9 cellular contexts compared by ENCODE assay signal in the genomic region with DNA sequence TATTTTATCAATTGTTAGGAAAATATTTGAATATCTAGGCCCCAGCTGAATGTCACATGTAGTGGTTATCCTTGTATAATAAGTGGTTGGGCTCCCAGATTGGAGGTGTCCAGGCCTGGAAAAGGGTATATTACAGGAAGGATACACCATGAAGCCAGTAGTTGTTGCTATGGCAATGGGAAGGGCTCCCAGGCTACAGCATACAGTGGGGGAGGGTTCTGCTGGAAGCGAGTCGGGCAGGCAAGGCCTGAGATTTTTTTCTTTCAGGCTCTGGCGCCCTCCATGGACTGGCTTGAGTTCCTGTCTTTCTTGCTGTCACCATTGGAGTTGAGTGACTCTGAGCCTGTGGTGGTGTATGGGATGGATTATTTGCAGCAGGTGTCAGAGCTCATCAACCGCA. TPM values are rescaled to one million over a fixed set of nuclear protein-coding genes. Genes with fewer than 3 reads are reported as not detected.
DNase-seq lines count a peak whose midpoint lies in the region; ATAC-seq, FAIRE-seq and TF ChIP-seq lines count a peak whose summit lies in the region.
"Had no signal": no experiment of that assay in that cellular context is flagged by ENCODE, and none has a peak within 500 bp of the region (broad histone marks: within the 10 kb centered on the region; RNA-seq: fewer than 3 reads in every experiment).

No MANE protein-coding gene starts in this region.

- no peaks in the 10 kb centered on the region for H3K36me3 Mint-ChIP-seq in activated CD4-positive, alpha-beta T cell treated with anti-CD3 and anti-CD28 coated beads, Interleukin-2, amount 10 ng/mL, durations not matched to agents 7 days and 5 days (ENCODE audit: low read depth)

- CTCF ChIA-PET in A549 (lab: Yijun Ruan, JAX), result interaction anchor here (0.6 to 4.5 kb wide), 11 partner anchors 10 to 399 kb away, joined by 3 to 24 read pairs (median 3); partner anchors contain the start of genes EEF1AKMT4 and VWA5B2
- CTCF ChIA-PET in activated CD4-positive, alpha-beta T cell treated with anti-CD3 and anti-CD28 coated beads, Interleukin-2, amount 10 ng/mL, durations not matched to agents 7 days and 5 days (lab: Charles Lee), result interaction anchor here (0.5 to 1.6 kb wide), 3 partner anchors 57 to 256 kb away, joined by 3 to 5 read pairs (median 4); no protein-coding TSS in a partner anchor

- peaks cover 4% of the 10 kb centered on the region for H3K4me1 Mint-ChIP-seq in activated CD4-positive, alpha-beta T cell treated with anti-CD3 and anti-CD28 coated beads, Interleukin-2, amount 10 ng/mL, durations not matched to agents 7 days and 5 days

- no peak for FAIRE-seq in A549 (lab: Jason Lieb, UNC)

- no peak overlapping the region for H3K4me2 ChIP-seq in A549

- TF ChIP-seq CTCF in A549 (IDR thresholded peaks at IDR 0.05) (peak; percentile 26; the same call in 2 of the 3 replicates), GM12872 (IDR thresholded peaks at IDR 0.05; ENCODE audit: insufficient read depth, low read depth, low read length) (peak; percentile 40; the same call in 2 of the 3 replicates)

- no peak overlapping the region for H3K4me3 ChIP-seq in A549

- POLR2A ChIA-PET in A549 (lab: Yijun Ruan, JAX), result no interaction called here
- POLR2A ChIA-PET in activated CD4-positive, alpha-beta T cell treated with anti-CD3 and anti-CD28 coated beads, Interleukin-2, amount 10 ng/mL, durations not matched to agents 7 days and 5 days (lab: Charles Lee), result no interaction called here

- no peak overlapping the region for H3K4me3 Mint-ChIP-seq in activated CD4-positive, alpha-beta T cell treated with anti-CD3 and anti-CD28 coated beads, Interleukin-2, amount 10 ng/mL, durations not matched to agents 7 days and 5 days
- H3K4me3 Mint-ChIP-seq: dendritic cell treated with granulocyte-macrophage colony-stimulating factor and Interleukin-4, amounts not matched to agents 40 ng/mL and 50 ng/mL, for 4 days had no signal

- WGBS in A549 (ENCODE audit: missing lambda C conversion rate), result 4% methylated on average over 4 of the region's 4 CpGs

- H3K9me3 ChIP-seq in A549, result no peaks in the 10 kb centered on the region

- ATAC-seq in A549 (peak; percentile 79 to 86), GM21367 (IDR thresholded peaks at IDR 0.05; ENCODE audit: unreplicated experiment) (no peak)

- no peaks in the 10 kb centered on the region for H3K4me1 ChIP-seq in A549

- peaks cover 7% of the 10 kb centered on the region for H3K27me3 Mint-ChIP-seq in activated CD4-positive, alpha-beta T cell treated with anti-CD3 and anti-CD28 coated beads, Interleukin-2, amount 10 ng/mL, durations not matched to agents 7 days and 5 days

- H3K27ac Mint-ChIP-seq in activated CD4-positive, alpha-beta T cell treated with anti-CD3 and anti-CD28 coated beads, Interleukin-2, amount 10 ng/mL, durations not matched to agents 7 days and 5 days, result no peak overlapping the region
- H3K27ac Mint-ChIP-seq: dendritic cell treated with granulocyte-macrophage colony-stimulating factor and Interleukin-4, amounts not matched to agents 40 ng/mL and 50 ng/mL, for 4 days had no signal

- DNase-seq in A549 (ENCODE audit: low read depth in 1 of 2, low spot score in 1 of 2) (peak; percentile 71 to 78), NCI-H2107 treated with DMSO at 0.1 percent for 48 hours (lab: John Stamatoyannopoulos, UW; ENCODE audit: unreplicated experiment) (peak; percentile 91), globus pallidus (ENCODE audit: low spot score) (peak; percentile 46), retina (peak; percentile 53), GOT3 (lab: John Stamatoyannopoulos, UW) (no peak)
- DNase-seq in activated CD4-positive, alpha-beta T cell treated with anti-CD3 and anti-CD28 coated beads, Interleukin-2, amount 10 ng/mL, durations not matched to agents 7 days and 5 days, result peak; percentile 38

- no peak for TF ChIP-seq EP300 in A549 (IDR thresholded peaks at IDR 0.05)

- no peak overlapping the region for H3K27ac ChIP-seq in A549

- no peak for TF ChIP-seq POLR2A in A549 (IDR thresholded peaks at IDR 0.05; ENCODE audit: low read length)

- peak; percentile 39 to 67; a peak in 4 of 5 replicates for TF ChIP-seq RAD21 in A549 (conservative IDR thresholded peaks at IDR 0.05 in 1 of 2, IDR thresholded peaks at IDR 0.05 in 1 of 2)

- no peaks in the 10 kb centered on the region for H3K9me3 Mint-ChIP-seq in activated CD4-positive, alpha-beta T cell treated with anti-CD3 and anti-CD28 coated beads, Interleukin-2, amount 10 ng/mL, durations not matched to agents 7 days and 5 days
- H3K9me3 Mint-ChIP-seq: dendritic cell treated with granulocyte-macrophage colony-stimulating factor and Interleukin-4, amounts not matched to agents 40 ng/mL and 50 ng/mL, for 4 days had no signal

TF ChIP-seq in A549, 52 proteins besides CTCF, POLR2A, EP300 and RAD21:
- TF ChIP-seq ZFP36 (IDR thresholded peaks at IDR 0.05; ENCODE audit: borderline replicate concordance, partially characterized antibody) (no peak), MAFK (IDR thresholded peaks at IDR 0.05; ENCODE audit: partially characterized antibody) (no peak), RARB (CRISPR knock-in tag; IDR thresholded peaks at IDR 0.05) (no peak), CHD2 (IDR thresholded peaks at IDR 0.05; ENCODE audit: low read length, partially characterized antibody) (no peak), TFCP2L1 (CRISPR knock-in tag; IDR thresholded peaks at IDR 0.05) (no peak), HEYL (CRISPR knock-in tag; IDR thresholded peaks at IDR 0.05) (no peak), TP53 (CRISPR knock-in tag; IDR thresholded peaks at IDR 0.05) (no peak), PHF8 (IDR thresholded peaks at IDR 0.05; ENCODE audit: borderline replicate concordance, low read depth) (no peak), ESRRA (IDR thresholded peaks at IDR 0.05; ENCODE audit: borderline replicate concordance, low read length) (no peak), ZC3H11A (IDR thresholded peaks at IDR 0.05) (no peak), MYC (IDR thresholded peaks at IDR 0.05; ENCODE audit: borderline replicate concordance, low read length) (no peak), ZNF302 (CRISPR knock-in tag; IDR thresholded peaks at IDR 0.05) (no peak)
- TF ChIP-seq, protein P1, sequence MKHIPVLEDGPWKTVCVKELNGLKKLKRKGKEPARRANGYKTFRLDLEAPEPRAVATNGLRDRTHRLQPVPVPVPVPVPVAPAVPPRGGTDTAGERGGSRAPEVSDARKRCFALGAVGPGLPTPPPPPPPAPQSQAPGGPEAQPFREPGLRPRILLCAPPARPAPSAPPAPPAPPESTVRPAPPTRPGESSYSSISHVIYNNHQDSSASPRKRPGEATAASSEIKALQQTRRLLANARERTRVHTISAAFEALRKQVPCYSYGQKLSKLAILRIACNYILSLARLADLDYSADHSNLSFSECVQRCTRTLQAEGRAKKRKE (CRISPR knock-in tag; IDR thresholded peaks at IDR 0.05; ENCODE audit: low read depth), result no peak

RNA-seq across cellular contexts. Expression of gene ECE2, which starts 8.9 kb away (rescaled TPM):
- not detected in 2 replicates for polyA plus RNA-seq in A549 (2011; rRNA removed)
- not detected in 2 replicates for polyA plus RNA-seq in A549 (2012; cell fraction: cytosol; rRNA removed)
- polyA plus RNA-seq in A549 (2012; cell fraction: nucleus; rRNA removed), result not detected in 2 replicates
- polyA plus RNA-seq in A549 (2017; fragmentation: RNase III; extraction: RNeasy Plus Mini Kit Qiagen cat#74134 plus additional on column Dnase treatment), result not detected in 3 replicates
- not detected in 2 replicates for polyA minus RNA-seq in A549 (2011; rRNA and poly(A)+ RNA removed)
- total RNA-seq in activated CD4-positive, alpha-beta T cell treated with anti-CD3 and anti-CD28 coated beads, Interleukin-2, amount 10 ng/mL, durations not matched to agents 7 days and 5 days, result not detected

RNA-seq across cellular contexts. Expression of gene PSMD2, which starts 14.3 kb away (rescaled TPM):
- 267 and 304 TPM in 2 replicates for polyA plus RNA-seq in A549 (2011; rRNA removed)
- 255 and 344 TPM in 2 replicates for polyA plus RNA-seq in A549 (2012; cell fraction: cytosol; rRNA removed)
- 344 and 368 TPM in 2 replicates for polyA plus RNA-seq in A549 (2012; cell fraction: nucleus; rRNA removed)
- 503 to 541 TPM (median 522 TPM) in 3 replicates for polyA plus RNA-seq in A549 (2017; fragmentation: RNase III; extraction: RNeasy Plus Mini Kit Qiagen cat#74134 plus additional on column Dnase treatment)
- 594 and 615 TPM in 2 replicates for polyA minus RNA-seq in A549 (2011; rRNA and poly(A)+ RNA removed)
- total RNA-seq in activated CD4-positive, alpha-beta T cell treated with anti-CD3 and anti-CD28 coated beads, Interleukin-2, amount 10 ng/mL, durations not matched to agents 7 days and 5 days, result 100 to 1,000 TPM; 188 to 193 TPM

RNA-seq across cellular contexts. Expression of gene CAMK2N2, which starts 23.3 kb away (rescaled TPM):
- 0.05 and 0.20 TPM in 2 replicates for polyA plus RNA-seq in A549 (2011; rRNA removed)
- polyA plus RNA-seq in A549 (2012; cell fraction: cytosol; rRNA removed), result 0.34 and 0.47 TPM in 2 replicates
- 0.31 and 0.32 TPM in 2 replicates for polyA plus RNA-seq in A549 (2012; cell fraction: nucleus; rRNA removed)
- 0.71 to 0.88 TPM (median 0.84 TPM) in 3 replicates for polyA plus RNA-seq in A549 (2017; fragmentation: RNase III; extraction: RNeasy Plus Mini Kit Qiagen cat#74134 plus additional on column Dnase treatment)
- polyA minus RNA-seq in A549 (2011; rRNA and poly(A)+ RNA removed), result 0.78 TPM in 1 of 2 replicates, not detected in the other
- not detected for total RNA-seq in activated CD4-positive, alpha-beta T cell treated with anti-CD3 and anti-CD28 coated beads, Interleukin-2, amount 10 ng/mL, durations not matched to agents 7 days and 5 days

RNA-seq across cellular contexts. Expression of gene EIF4G1, which starts 29.7 kb away (rescaled TPM):
- polyA plus RNA-seq in A549 (2011; rRNA removed) (152 and 185 TPM in 2 replicates), A549 (2017; fragmentation: RNase III; extraction: RNeasy Plus Mini Kit Qiagen cat#74134 plus additional on column Dnase treatment) (248 to 261 TPM (median 254 TPM) in 3 replicates)
- polyA plus RNA-seq in A549 (2012; cell fraction: cytosol; rRNA removed), result 187 and 200 TPM in 2 replicates
- polyA plus RNA-seq in A549 (2012; cell fraction: nucleus; rRNA removed), result 476 and 597 TPM in 2 replicates
- 216 and 231 TPM in 2 replicates for polyA minus RNA-seq in A549 (2011; rRNA and poly(A)+ RNA removed)
- 100 to 1,000 TPM; 269 to 300 TPM for total RNA-seq in activated CD4-positive, alpha-beta T cell treated with anti-CD3 and anti-CD28 coated beads, Interleukin-2, amount 10 ng/mL, durations not matched to agents 7 days and 5 days

RNA-seq across cellular contexts. Expression of gene EEF1AKMT4, which starts 35.2 kb away (rescaled TPM):
- polyA plus RNA-seq in A549 (2011; rRNA removed) (12.7 and 17.0 TPM in 2 replicates), A549 (2017; fragmentation: RNase III; extraction: RNeasy Plus Mini Kit Qiagen cat#74134 plus additional on column Dnase treatment) (9.0 to 9.8 TPM (median 9.7 TPM) in 3 replicates)
- polyA plus RNA-seq in A549 (2012; cell fraction: cytosol; rRNA removed), result 28.3 and 30.3 TPM in 2 replicates
- polyA plus RNA-seq in A549 (2012; cell fraction: nucleus; rRNA removed), result 19.6 and 20.3 TPM in 2 replicates
- polyA minus RNA-seq in A549 (2011; rRNA and poly(A)+ RNA removed), result 18.6 and 19.2 TPM in 2 replicates
- total RNA-seq in activated CD4-positive, alpha-beta T cell treated with anti-CD3 and anti-CD28 coated beads, Interleukin-2, amount 10 ng/mL, durations not matched to agents 7 days and 5 days, result 1 to 10 TPM; 4.2 to 4.7 TPM
